8 cellular contexts compared by ENCODE assay signal in genomic region chr11:22828373-22828772, GRCh38. TPM values are rescaled to one million over a fixed set of nuclear protein-coding genes. Genes with fewer than 3 reads are reported as not detected.
DNase-seq lines count a peak whose midpoint lies in the region; ATAC-seq, FAIRE-seq and TF ChIP-seq lines count a peak whose summit lies in the region.

No MANE protein-coding gene starts in this region.

- no peak overlapping the region for H4K91ac ChIP-seq in mesenchymal stem cell (ENCODE audit: low read length)

- H2BK15ac ChIP-seq in mesenchymal stem cell (ENCODE audit: low read depth, poor library complexity, severe bottlenecking) = no peak overlapping the region

- no peak for TF ChIP-seq CTCF in kidney (IDR thresholded peaks at IDR 0.05; ENCODE audit: borderline replicate concordance, extremely low read depth, insufficient read depth)

- H3K9ac ChIP-seq in HUES64 (ENCODE audit: low read depth, low read length) (no peak overlapping the region), mesenchymal stem cell (ENCODE audit: low read length) (peak overlapping the region; percentile 86), kidney (ENCODE audit: low read length in 2 of 2) (no peak overlapping the region)

- no peak overlapping the region for H2AFZ ChIP-seq in mesenchymal stem cell (ENCODE audit: low read depth, low read length)

- H3K36me3 Mint-ChIP-seq in CD4-positive, alpha-beta memory T cell = peaks cover 20 to 37% of the 10 kb centered on the region in 2 donors
- peaks cover 22% of the 10 kb centered on the region for H3K36me3 Mint-ChIP-seq in activated CD8-positive, alpha-beta T cell treated with anti-CD3 and anti-CD28 coated beads, Interleukin-2, amount 10 ng/mL, durations not matched to agents 7 days and 5 days (ENCODE audit: low read depth)

- no peak overlapping the region for H2BK120ac ChIP-seq in mesenchymal stem cell (ENCODE audit: low read depth, low read length)

- POLR2A ChIA-PET in CD4-positive, alpha-beta memory T cell (lab: Charles Lee; ENCODE audit: partially characterized antibody) = interaction anchor here (1.4 to 2.2 kb wide), 2 partner anchors 48 to 203 kb away, joined by 5 to 35 read pairs; partner anchors contain the start of gene FANCF
- POLR2A ChIA-PET in activated CD8-positive, alpha-beta T cell treated with anti-CD3 and anti-CD28 coated beads, Interleukin-2, amount 10 ng/mL, durations not matched to agents 7 days and 5 days (lab: Charles Lee) = interaction anchor here (0.8 to 1.6 kb wide), 4 partner anchors 8 to 203 kb away, joined by 3 to 7 read pairs (median 4); partner anchors contain the start of gene FANCF

- peaks cover 10 to 22% (median 12%) of the 10 kb centered on the region in 4 donors for H3K4me1 Mint-ChIP-seq in CD4-positive, alpha-beta memory T cell
- H3K4me1 Mint-ChIP-seq in activated CD8-positive, alpha-beta T cell treated with anti-CD3 and anti-CD28 coated beads, Interleukin-2, amount 10 ng/mL, durations not matched to agents 7 days and 5 days (ENCODE audit: low read depth) = peaks cover 14% of the 10 kb centered on the region

- CTCF ChIA-PET in CD4-positive, alpha-beta memory T cell (lab: Charles Lee; ENCODE audit: partially characterized antibody) = interaction anchor here (0.7 to 2.4 kb wide), 7 partner anchors 9 to 205 kb away, joined by 3 to 16 read pairs (median 9); partner anchors contain the start of gene FANCF
- CTCF ChIA-PET in activated CD8-positive, alpha-beta T cell treated with anti-CD3 and anti-CD28 coated beads, Interleukin-2, amount 10 ng/mL, durations not matched to agents 7 days and 5 days (lab: Charles Lee) = interaction anchor here (0.9 to 2.4 kb wide), 8 partner anchors 8 to 204 kb away, joined by 3 to 13 read pairs (median 4); partner anchors contain the start of gene FANCF

- H3K14ac ChIP-seq in mesenchymal stem cell (ENCODE audit: low read length in 2 of 2) = no peak overlapping the region

- H3K27me3 ChIP-seq in CD4-positive, alpha-beta memory T cell (ENCODE audit: insufficient read depth, low read length) = no peaks in the 10 kb centered on the region
- H3K27me3 ChIP-seq in HUES64 (ENCODE audit: insufficient read depth, low read length) = peaks cover 18% of the 10 kb centered on the region
- H3K27me3 ChIP-seq in mesenchymal stem cell (ENCODE audit: control insufficient read depth in 1 of 2, insufficient read depth in 1 of 2, low read length in 2 of 2) = no peaks in the 10 kb centered on the region

- no peak overlapping the region for H2AK5ac ChIP-seq in mesenchymal stem cell (ENCODE audit: low read length, severe bottlenecking)

- intact Hi-C loops in CD4-positive, alpha-beta memory T cell (cut with micrococcal nuclease) = no loop called here
- intact Hi-C loops in kidney (cut with DNase I) = no loop called here

- peak overlapping the region in 5 of 7 donors; percentile 23 to 95 (median 83) for H3K27ac Mint-ChIP-seq in CD4-positive, alpha-beta memory T cell
- H3K27ac Mint-ChIP-seq in activated CD8-positive, alpha-beta T cell treated with anti-CD3 and anti-CD28 coated beads, Interleukin-2, amount 10 ng/mL, durations not matched to agents 7 days and 5 days = peak overlapping the region; percentile 74

- DNase-seq in CD4-positive, alpha-beta memory T cell = no peak
- DNase-seq in activated CD8-positive, alpha-beta T cell treated with anti-CD3 and anti-CD28 coated beads, Interleukin-2, amount 10 ng/mL, durations not matched to agents 7 days and 5 days = no peak
- DNase-seq in mesenchymal stem cell (no peak), globus pallidus (ENCODE audit: low spot score) (no peak), T-helper 9 cell (no peak), kidney (no peak), SIG-M5 (lab: John Stamatoyannopoulos, UW) (no peak)

- H3K4me2 ChIP-seq in mesenchymal stem cell (ENCODE audit: low read length, poor library complexity, severe bottlenecking) = no peak overlapping the region

- no peaks in the 10 kb centered on the region for H3K27me3 Mint-ChIP-seq in CD4-positive, alpha-beta memory T cell
- no peaks in the 10 kb centered on the region for H3K27me3 Mint-ChIP-seq in activated CD8-positive, alpha-beta T cell treated with anti-CD3 and anti-CD28 coated beads, Interleukin-2, amount 10 ng/mL, durations not matched to agents 7 days and 5 days (ENCODE audit: low read depth)

- ATAC-seq in activated CD8-positive, alpha-beta T cell treated with anti-CD3 and anti-CD28 coated beads, Interleukin-2, amount 10 ng/mL, durations not matched to agents 7 days and 5 days = no peak

- peaks cover 21% of the 10 kb centered on the region for H3K36me3 ChIP-seq in CD4-positive, alpha-beta memory T cell (ENCODE audit: insufficient read depth, low read length)
- H3K36me3 ChIP-seq in HUES64 (ENCODE audit: insufficient read depth, low read length) = peaks cover 2% of the 10 kb centered on the region; the same call in 1 of the 2 replicates
- peaks cover 0 to 15% of the 10 kb centered on the region in 2 experiments for H3K36me3 ChIP-seq in mesenchymal stem cell (ENCODE audit: control insufficient read depth in 1 of 2, insufficient read depth in 2 of 2, low read depth in 1 of 2, low read length in 2 of 2)
- H3K36me3 ChIP-seq in kidney (ENCODE audit: control insufficient read depth in 1 of 2, insufficient read depth in 2 of 2, low read length in 2 of 2) = peaks cover 9% of the 10 kb centered on the region in 2 donors

- H4K8ac ChIP-seq in mesenchymal stem cell (ENCODE audit: low read length) = no peak overlapping the region

- H3K4me3 ChIP-seq in CD4-positive, alpha-beta memory T cell (ENCODE audit: low read length in 2 of 2) = peak overlapping the region in 1 of 2 donors; percentile 33
- H3K4me3 ChIP-seq in HUES64 (ENCODE audit: low read length) (peak overlapping the region; percentile 95; the same call in 1 of the 2 replicates), mesenchymal stem cell (ENCODE audit: insufficient read depth in 1 of 2, low read depth in 1 of 2, low read length in 2 of 2) (peak overlapping the region in 1 of 2 experiments; percentile 83), kidney (ENCODE audit: low read length in 2 of 2) (peak overlapping the region in 1 of 2 donors; percentile 69)

- FAIRE-seq in kidney (lab: Jason Lieb, UNC) = no peak

- no peaks in the 10 kb centered on the region for H3K9me3 Mint-ChIP-seq in CD4-positive, alpha-beta memory T cell
- H3K9me3 Mint-ChIP-seq in activated CD8-positive, alpha-beta T cell treated with anti-CD3 and anti-CD28 coated beads, Interleukin-2, amount 10 ng/mL, durations not matched to agents 7 days and 5 days (ENCODE audit: insufficient read depth) = no peaks in the 10 kb centered on the region

- no peak overlapping the region for H3K27ac ChIP-seq in CD4-positive, alpha-beta memory T cell (ENCODE audit: low read depth, low read length)
- H3K27ac ChIP-seq in HUES64 (ENCODE audit: low read depth, low read length) (no peak overlapping the region), mesenchymal stem cell (ENCODE audit: low read length, poor library complexity, severe bottlenecking) (no peak overlapping the region), kidney (ENCODE audit: low read depth in 2 of 2, low read length in 2 of 2) (no peak overlapping the region)

- H3K4me3 Mint-ChIP-seq in CD4-positive, alpha-beta memory T cell = peak overlapping the region; percentile 93 to 99 (median 95)
- H3K4me3 Mint-ChIP-seq in activated CD8-positive, alpha-beta T cell treated with anti-CD3 and anti-CD28 coated beads, Interleukin-2, amount 10 ng/mL, durations not matched to agents 7 days and 5 days = peak overlapping the region; percentile 78

- H2BK12ac ChIP-seq in mesenchymal stem cell (ENCODE audit: low read length in 2 of 2) = no peak overlapping the region

- WGBS in HUES64 = 76% methylated on average over 5 of the region's 6 CpGs
- WGBS in mesenchymal stem cell = 60% methylated on average over 4 of the region's 6 CpGs

- no peak overlapping the region for H2BK5ac ChIP-seq in mesenchymal stem cell (ENCODE audit: low read depth, low read length, poor library complexity, severe bottlenecking)

- H3K18ac ChIP-seq in mesenchymal stem cell (ENCODE audit: low read depth in 1 of 2, low read length in 2 of 2) = no peak overlapping the region

- no peak overlapping the region for H3K4ac ChIP-seq in mesenchymal stem cell (ENCODE audit: low read depth in 1 of 2, low read length in 2 of 2)

- H3K79me1 ChIP-seq in mesenchymal stem cell (replicated peaks; ENCODE audit: low read length, poor library complexity, severe bottlenecking) = no peaks in the 10 kb centered on the region

- H3K4me1 ChIP-seq in CD4-positive, alpha-beta memory T cell (ENCODE audit: insufficient read depth, low read length) = peaks cover 19% of the 10 kb centered on the region
- H3K4me1 ChIP-seq in HUES64 (ENCODE audit: insufficient read depth, low read length) (peaks cover 19% of the 10 kb centered on the region), mesenchymal stem cell (ENCODE audit: control insufficient read depth, insufficient read depth, low read depth, low read length) (peaks cover 3% of the 10 kb centered on the region), kidney (ENCODE audit: control insufficient read depth in 1 of 2, insufficient read depth in 1 of 2, low read depth in 1 of 2, low read length in 2 of 2) (peaks cover 5 to 6% of the 10 kb centered on the region in 2 donors)

- no peaks in the 10 kb centered on the region for H3K9me3 ChIP-seq in CD4-positive, alpha-beta memory T cell (ENCODE audit: control insufficient read depth in 1 of 2, low read length in 2 of 2)
- H3K9me3 ChIP-seq in HUES64 (ENCODE audit: insufficient read depth, low read depth, low read length) = no peaks in the 10 kb centered on the region
- H3K9me3 ChIP-seq in mesenchymal stem cell (ENCODE audit: control insufficient read depth, low read length) = no peaks in the 10 kb centered on the region
- H3K9me3 ChIP-seq in kidney (ENCODE audit: control insufficient read depth in 1 of 2, low read length in 2 of 2) = no peaks in the 10 kb centered on the region

- no peak overlapping the region for H3K23ac ChIP-seq in mesenchymal stem cell (ENCODE audit: low read length in 2 of 2)

RNA-seq across cellular contexts. Expression of gene SVIP, which starts 1.2 kb away (rescaled TPM):
- total RNA-seq in CD4-positive, alpha-beta memory T cell = 10 to 100 TPM; 64.3 to 73.8 TPM
- 10 to 100 TPM; 46.5 to 75.0 TPM for polyA plus RNA-seq in CD4-positive, alpha-beta memory T cell
- 9.6 TPM for polyA plus RNA-seq in HUES64 (2013, experiment 1 of 2)
- 8.4 TPM for polyA plus RNA-seq in HUES64 (2013, experiment 2 of 2)
- 10 to 100 TPM; 32.4 to 34.0 TPM for total RNA-seq in activated CD8-positive, alpha-beta T cell treated with anti-CD3 and anti-CD28 coated beads, Interleukin-2, amount 10 ng/mL, durations not matched to agents 7 days and 5 days
- 12.4 TPM for polyA plus RNA-seq in mesenchymal stem cell (2013, experiment 1 of 2)
- 13.9 TPM for polyA plus RNA-seq in mesenchymal stem cell (2013, experiment 2 of 2)
- total RNA-seq in kidney = 42.1 TPM
- polyA plus RNA-seq in kidney (ENCODE audit: insufficient read depth, low read depth, low replicate concordance) = 29.7 TPM

RNA-seq across cellular contexts. Expression of gene CCDC179, which starts 31.9 kb away (rescaled TPM):
- total RNA-seq in CD4-positive, alpha-beta memory T cell = not detected
- polyA plus RNA-seq in CD4-positive, alpha-beta memory T cell = not detected
- polyA plus RNA-seq in HUES64 (2013, experiment 1 of 2) = not detected
- not detected for polyA plus RNA-seq in HUES64 (2013, experiment 2 of 2)
- not detected for total RNA-seq in activated CD8-positive, alpha-beta T cell treated with anti-CD3 and anti-CD28 coated beads, Interleukin-2, amount 10 ng/mL, durations not matched to agents 7 days and 5 days
- not detected for polyA plus RNA-seq in mesenchymal stem cell (2013, experiment 1 of 2)
- polyA plus RNA-seq in mesenchymal stem cell (2013, experiment 2 of 2) = 0.05 TPM
- total RNA-seq in kidney = not detected
- not detected for polyA plus RNA-seq in kidney (ENCODE audit: insufficient read depth, low read depth, low replicate concordance)
